13 cellular contexts compared by ENCODE assay signal in the genomic region with DNA sequence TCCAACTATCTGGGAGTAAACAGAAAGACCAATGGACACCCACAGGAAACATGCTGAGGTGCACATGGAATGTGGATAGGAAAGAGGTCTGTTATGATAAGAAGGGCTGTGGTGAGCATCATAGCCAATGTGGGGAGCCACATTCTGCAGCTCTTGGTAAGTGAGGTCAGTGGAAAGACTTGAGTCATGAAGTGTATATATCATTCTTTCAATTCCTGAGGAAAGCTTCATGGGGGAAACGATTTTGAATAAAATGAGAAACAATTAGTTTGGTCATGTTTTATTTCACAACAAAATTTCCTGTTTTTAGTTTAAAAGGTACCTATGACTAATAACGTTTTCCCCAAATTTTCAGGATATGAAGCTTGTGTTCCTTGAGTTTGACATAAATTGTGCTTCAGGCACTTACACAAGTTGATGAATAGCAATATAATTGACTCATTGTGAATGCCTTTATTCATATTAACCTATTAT. TPM values are rescaled to one million over a fixed set of nuclear protein-coding genes. Genes with fewer than 3 reads are reported as not detected.
DNase-seq lines count a peak whose midpoint lies in the region; ATAC-seq and TF ChIP-seq lines count a peak whose summit lies in the region.
"Had no signal": no experiment of that assay in that cellular context is flagged by ENCODE, and none has a peak within 500 bp of the region (broad histone marks: within the 10 kb centered on the region; RNA-seq: fewer than 3 reads in every experiment).

No MANE protein-coding gene starts in this region.

- 42 to 61% methylated on average over 2 of the region's 2 CpGs for WGBS in tibial nerve, 2 donors

- ATAC-seq in GM19467 (IDR thresholded peaks at IDR 0.05; ENCODE audit: unreplicated experiment) = no peak

- DNase-seq in Daoy (ENCODE audit: low read depth) (peak; percentile 91), LHCN-M2 (ENCODE audit: low read depth) (peak; percentile 99), astrocyte of the hippocampus (ENCODE audit: low read depth, low spot score) (peak; percentile 97), lung microvascular endothelial cell (ENCODE audit: low read depth in 2 of 2) (peak; percentile 79 to 99), tibial nerve (ENCODE audit: low spot score in 2 of 2) (no peak), NCI-H1417 treated with DMSO at 0.1 percent for 48 hours (lab: John Stamatoyannopoulos, UW) (no peak)
- no peak for DNase-seq in stimulated activated naive CD4-positive, alpha-beta T cell (lab: John Stamatoyannopoulos, UW)
- DNase-seq: endodermal cell, NCI-H1436, SHP77 had no signal

- TF ChIP-seq EP300 in tibial nerve (IDR thresholded peaks at IDR 0.05) = no peak

- H3K9me3 ChIP-seq in tibial nerve = no peaks in the 10 kb centered on the region
- H3K9me3 ChIP-seq: suprapubic skin had no signal

- H3K4me1 ChIP-seq in tibial nerve = no peaks in the 10 kb centered on the region
- H3K4me1 ChIP-seq: suprapubic skin had no signal

- H3K4me3 ChIP-seq in tibial nerve = no peak overlapping the region
- H3K4me3 ChIP-seq: suprapubic skin had no signal

- TF ChIP-seq POLR2A in tibial nerve (IDR thresholded peaks at IDR 0.05) = no peak

- TF ChIP-seq CTCF in tibial nerve (IDR thresholded peaks at IDR 0.05) = no peak

- no peaks in the 10 kb centered on the region for H3K36me3 ChIP-seq in tibial nerve
- H3K36me3 ChIP-seq: suprapubic skin had no signal

- H3K27ac ChIP-seq in tibial nerve = no peak overlapping the region
- H3K27ac ChIP-seq: suprapubic skin had no signal

- no peaks in the 10 kb centered on the region for H3K27me3 ChIP-seq in tibial nerve
- H3K27me3 ChIP-seq: suprapubic skin had no signal

RNA-seq across cellular contexts. Expression of gene RASSF6, which starts 41.4 kb away (rescaled TPM):
- not detected in 2 replicates for total RNA-seq in Daoy (2014; rRNA removed; shearing (Covaris generic))
- 0.17 and 0.51 TPM in 2 replicates for total RNA-seq in LHCN-M2 (2014; rRNA removed)
- polyA plus RNA-seq in LHCN-M2 (2012) = not detected
- not detected in 2 replicates for total RNA-seq in lung microvascular endothelial cell
- not detected for total RNA-seq in tibial nerve
- total RNA-seq: mesenteric fat pad had no signal

Comparison
In these comparisons a context has a peak if more than half of its experiments do, and no peak if none do; other contexts are left out.
1. DNase-seq: peak in Daoy (single experiment), LHCN-M2 (single experiment), astrocyte of the hippocampus (single experiment) and lung microvascular endothelial cell (2 of 2); none in tibial nerve (0 of 2), NCI-H1417 treated with DMSO at 0.1 percent for 48 hours (single experiment) and stimulated activated naive CD4-positive, alpha-beta T cell (0 of 6).